ENCODE assay signal across 7 cellular contexts in genomic region chr9:136343121-136343883, GRCh38. TPM values are rescaled to one million over a fixed set of nuclear protein-coding genes. Genes with fewer than 3 reads are reported as not detected.
DNase-seq lines count a peak whose midpoint lies in the region; ATAC-seq and TF ChIP-seq lines count a peak whose summit lies in the region.
"Had no signal": no experiment of that assay in that cellular context is flagged by ENCODE, and none has a peak within 500 bp of the region (broad histone marks: within the 10 kb centered on the region; RNA-seq: fewer than 3 reads in every experiment).

No MANE protein-coding gene starts in this region.

- H3K36me3 ChIP-seq in WERI-Rb-1 (peaks cover 58% of the 10 kb centered on the region), iPS-18a (ENCODE audit: control insufficient read depth, low read depth, low read length) (no peaks in the 10 kb centered on the region)
- H3K36me3 ChIP-seq: gastrocnemius medialis had no signal

- no peak overlapping the region for H3K4me3 ChIP-seq in WERI-Rb-1 (ENCODE audit: low read depth, low read length)
- H3K4me3 ChIP-seq in iPS-18a (ENCODE audit: low read length), result peak overlapping the region; percentile 51
- no peak overlapping the region for H3K4me3 ChIP-seq in foreskin fibroblast (ENCODE audit: low read depth in 1 of 2, low read length in 2 of 2)

- H3K9ac ChIP-seq in iPS-18a (ENCODE audit: low read length), result peak overlapping the region; percentile 31

- TF ChIP-seq CTCF in WERI-Rb-1 (IDR thresholded peaks at IDR 0.05; ENCODE audit: low read depth, low read length) (no peak), foreskin fibroblast (IDR thresholded peaks at IDR 0.05; ENCODE audit: low read depth, low read length) (no peak)

- H3K27me3 ChIP-seq in WERI-Rb-1 (ENCODE audit: insufficient read depth, low read depth, severe bottlenecking), result no peaks in the 10 kb centered on the region
- no peaks in the 10 kb centered on the region for H3K27me3 ChIP-seq in iPS-18a (ENCODE audit: control insufficient read depth, insufficient read depth, low read length)

- H3K27ac ChIP-seq in WERI-Rb-1, result peak overlapping the region; percentile 89
- no peak overlapping the region for H3K27ac ChIP-seq in iPS-18a (ENCODE audit: low read length)
- peak overlapping the region; percentile 45 for H3K27ac ChIP-seq in temporal lobe (ENCODE audit: low read depth, low read length)
- H3K27ac ChIP-seq: gastrocnemius medialis had no signal

- no peak for ATAC-seq in SK-N-SH treated with all-trans-retinoic acid at 6 μM for 48 hours

- DNase-seq in WERI-Rb-1, result no peak
- DNase-seq in DMS79 (lab: John Stamatoyannopoulos, UW), result no peak
- no peak for DNase-seq in foreskin fibroblast

- H3K9me3 ChIP-seq in WERI-Rb-1 (ENCODE audit: severe bottlenecking) (no peaks in the 10 kb centered on the region), iPS-18a (ENCODE audit: control insufficient read depth, low read depth, low read length) (no peaks in the 10 kb centered on the region)
- H3K9me3 ChIP-seq: gastrocnemius medialis had no signal

- peaks cover 7% of the 10 kb centered on the region for H3K4me1 ChIP-seq in iPS-18a (ENCODE audit: control insufficient read depth, low read depth, low read length)

TF ChIP-seq in SK-N-SH treated with all-trans-retinoic acid at 6 μM for 48 hours, 23 proteins besides CTCF, POLR2A, EP300 and RAD21:
- TF ChIP-seq TSHZ2 (CRISPR knock-in tag; IDR thresholded peaks at IDR 0.05) (no peak), BACH2 (CRISPR knock-in tag; IDR thresholded peaks at IDR 0.05; ENCODE audit: borderline replicate concordance) (no peak), ZFP30 (CRISPR knock-in tag; IDR thresholded peaks at IDR 0.05) (no peak), TOX (CRISPR knock-in tag; IDR thresholded peaks at IDR 0.05; ENCODE audit: borderline replicate concordance) (no peak), SNAI2 (CRISPR knock-in tag; IDR thresholded peaks at IDR 0.05) (no peak), ZNF8 (CRISPR knock-in tag; IDR thresholded peaks at IDR 0.05) (no peak), TCF4 (CRISPR knock-in tag; IDR thresholded peaks at IDR 0.05; ENCODE audit: borderline replicate concordance) (no peak), POU6F1 (CRISPR knock-in tag; IDR thresholded peaks at IDR 0.05; ENCODE audit: borderline replicate concordance, low read depth) (no peak), PPARA (CRISPR knock-in tag; IDR thresholded peaks at IDR 0.05; ENCODE audit: borderline replicate concordance) (no peak), CSDC2 (CRISPR knock-in tag; IDR thresholded peaks at IDR 0.05) (no peak), ZNF70 (CRISPR knock-in tag; IDR thresholded peaks at IDR 0.05) (no peak), RARB (CRISPR knock-in tag; IDR thresholded peaks at IDR 0.05) (no peak), ZC3H10 (CRISPR knock-in tag; IDR thresholded peaks at IDR 0.05) (no peak), ZNF565 (CRISPR knock-in tag; conservative IDR thresholded peaks at IDR 0.05; ENCODE audit: low read depth) (no peak)
- TF ChIP-seq, protein P1, sequence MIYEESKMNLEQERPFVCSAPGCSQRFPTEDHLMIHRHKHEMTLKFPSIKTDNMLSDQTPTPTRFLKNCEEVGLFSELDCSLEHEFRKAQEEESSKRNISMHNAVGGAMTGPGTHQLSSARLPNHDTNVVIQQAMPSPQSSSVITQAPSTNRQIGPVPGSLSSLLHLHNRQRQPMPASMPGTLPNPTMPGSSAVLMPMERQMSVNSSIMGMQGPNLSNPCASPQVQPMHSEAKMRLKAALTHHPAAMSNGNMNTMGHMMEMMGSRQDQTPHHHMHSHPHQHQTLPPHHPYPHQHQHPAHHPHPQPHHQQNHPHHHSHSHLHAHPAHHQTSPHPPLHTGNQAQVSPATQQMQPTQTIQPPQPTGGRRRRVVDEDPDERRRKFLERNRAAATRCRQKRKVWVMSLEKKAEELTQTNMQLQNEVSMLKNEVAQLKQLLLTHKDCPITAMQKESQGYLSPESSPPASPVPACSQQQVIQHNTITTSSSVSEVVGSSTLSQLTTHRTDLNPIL (CRISPR knock-in tag; IDR thresholded peaks at IDR 0.05; ENCODE audit: low read depth), result no peak

RNA-seq across cellular contexts. Expression of gene GPSM1, which starts 16.0 kb away (rescaled TPM):
- total RNA-seq in temporal lobe, result 49.7 TPM

RNA-seq across cellular contexts. Expression of gene DNLZ, which starts 20.2 kb away (rescaled TPM):
- total RNA-seq in temporal lobe, result 11.1 TPM

RNA-seq across cellular contexts. Expression of gene CARD9, which starts 30.2 kb away (rescaled TPM):
- under 0.01 TPM for total RNA-seq in temporal lobe

RNA-seq across cellular contexts. Expression of gene CCDC187, which starts 39.4 kb away (rescaled TPM):
- under 0.01 TPM for total RNA-seq in temporal lobe
- total RNA-seq: gastrocnemius medialis had no signal

RNA-seq across cellular contexts. Expression of gene SNAPC4, which starts 56.7 kb away (rescaled TPM):
- total RNA-seq in temporal lobe, result 9.8 TPM
